Comparison of ENCODE assay signal across 8 cellular contexts in genomic region chr1:117121589-117122296, GRCh38. TPM values are rescaled to one million over a fixed set of nuclear protein-coding genes. Genes with fewer than 3 reads are reported as not detected.
DNase-seq lines count a peak whose midpoint lies in the region; ATAC-seq and TF ChIP-seq lines count a peak whose summit lies in the region.

Gene TRIM45 (minus strand): TSS chr1:117121749. CDS start chr1:117121201, 548 bp downstream.

- no peaks in the 10 kb centered on the region for H3K36me3 ChIP-seq in hepatocyte (replicated peaks; ENCODE audit: insufficient read depth, low read depth)

- H3K27ac ChIP-seq in hepatocyte, result peak within 1 kb of the TSS; percentile 88

- H2AFZ ChIP-seq in hepatocyte, result peak within 1 kb of the TSS; percentile 80

- H3K4me1 ChIP-seq in hepatocyte (ENCODE audit: insufficient read depth), result peaks cover 9% of the 10 kb centered on the region

- under 1% methylated on average over 56 of the region's 70 CpGs for WGBS in hepatocyte (ENCODE audit: low lambda C conversion rate, missing lambda C conversion rate)

- H3K27me3 ChIP-seq in hepatocyte, result no peaks in the 10 kb centered on the region

- ATAC-seq in GM18498 (IDR thresholded peaks at IDR 0.05; ENCODE audit: unreplicated experiment) (peak; percentile 92), HG02885 (IDR thresholded peaks at IDR 0.05; ENCODE audit: poor library complexity, unreplicated experiment) (peak; percentile 89)

- DNase-seq in NCI-H187 (lab: John Stamatoyannopoulos, UW) (peak; percentile 91 to 92), T-helper 9 cell (peak; percentile 77), astrocyte of the cerebellum (ENCODE audit: low read depth) (peak; percentile 92), hepatocyte (ENCODE audit: low spot score) (peak; percentile 97), renal cortical epithelial cell (ENCODE audit: low read depth) (peak; percentile 91), cortex of kidney (lab: John Stamatoyannopoulos, UW) (no peak)

- H4K20me1 ChIP-seq in hepatocyte (ENCODE audit: insufficient read depth, poor library complexity, severe bottlenecking), result no peaks in the 10 kb centered on the region

- no peaks in the 10 kb centered on the region for H3K9me2 ChIP-seq in hepatocyte (replicated peaks; ENCODE audit: insufficient read depth)

- H3K79me2 ChIP-seq in hepatocyte, result no peaks in the 10 kb centered on the region

- in situ Hi-C loops in astrocyte of the cerebellum (cut with HindIII; ENCODE audit: low sequenced_read_pairs), result no loop called here

- H3K4me3 ChIP-seq in astrocyte of the cerebellum (ENCODE audit: low read depth, low read length) (peak within 1 kb of the TSS; percentile 73), hepatocyte (peak within 1 kb of the TSS; percentile 44)

- no peaks in the 10 kb centered on the region for H3K9me3 ChIP-seq in hepatocyte (ENCODE audit: low read depth)

- peak within 1 kb of the TSS; percentile 92 for H3K4me2 ChIP-seq in hepatocyte

- TF ChIP-seq CTCF in astrocyte of the cerebellum (IDR thresholded peaks at IDR 0.05; ENCODE audit: low read depth, low read length, missing control alignments) (peak; percentile 82), hepatocyte (IDR thresholded peaks at IDR 0.05; ENCODE audit: poor library complexity) (peak; percentile 92)

RNA-seq across cellular contexts. Expression of gene TRIM45, which starts in this region (rescaled TPM):
- 4.1 and 4.7 TPM in 2 replicates for total RNA-seq in hepatocyte
- polyA plus RNA-seq in hepatocyte, result 3.0 and 4.3 TPM in 2 replicates
- total RNA-seq in renal cortical epithelial cell, result 1.2 and 7.1 TPM in 2 replicates
